In the genomic region with DNA sequence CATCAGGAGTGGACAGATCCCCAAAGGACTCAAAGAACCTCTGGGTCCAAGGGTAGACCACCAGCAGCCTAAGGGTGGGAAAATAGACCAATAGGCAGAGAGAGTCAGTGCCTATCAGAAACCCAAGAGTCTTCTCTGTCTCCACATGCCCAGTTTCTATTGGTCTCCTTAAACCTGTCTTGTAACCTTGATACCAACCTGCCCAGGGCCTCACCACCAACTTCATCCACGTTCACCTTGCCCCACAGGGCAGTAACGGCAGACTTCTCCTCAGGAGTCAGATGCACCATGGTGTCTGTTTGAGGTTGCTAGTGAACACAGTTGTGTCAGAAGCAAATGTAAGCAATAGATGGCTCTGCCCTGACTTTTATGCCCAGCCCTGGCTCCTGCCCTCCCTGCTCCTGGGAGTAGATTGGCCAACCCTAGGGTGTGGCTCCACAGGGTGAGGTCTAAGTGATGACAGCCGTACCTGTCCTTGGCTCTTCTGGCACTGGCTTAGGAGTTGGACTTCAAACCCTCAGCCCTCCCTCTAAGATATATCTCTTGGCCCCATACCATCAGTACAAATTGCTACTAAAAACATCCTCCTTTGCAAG, we compare ENCODE assay signal across 14 cellular contexts. TPM values are rescaled to one million over a fixed set of nuclear protein-coding genes. Genes with fewer than 3 reads are reported as not detected.
DNase-seq lines count a peak whose midpoint lies in the region; ATAC-seq and TF ChIP-seq lines count a peak whose summit lies in the region.
"Had no signal": no experiment of that assay in that cellular context is flagged by ENCODE, and none has a peak within 500 bp of the region (broad histone marks: within the 10 kb centered on the region; RNA-seq: fewer than 3 reads in every experiment).

Gene HBB, minus strand, starts transcription at position 340 of the 596 bp plus-strand sequence. Its CDS starts 50 bp downstream, at position 290.

- H3K4me1 ChIP-seq in adrenal gland (replicated peaks in 1 of 2) (no peaks in the 10 kb centered on the region), thymus (ENCODE audit: control insufficient read depth, insufficient read depth, low read length) (no peaks in the 10 kb centered on the region)

- peaks cover 8% of the 10 kb centered on the region for H3K4me1 Mint-ChIP-seq in endothelial cell (ENCODE audit: unreplicated experiment)
- no peaks in the 10 kb centered on the region for H3K4me1 Mint-ChIP-seq in activated T-helper 1 cell treated with anti-CD3 and anti-CD28 coated beads, Interleukin-12 subunit alpha, Interleukin-12 subunit beta, Interleukin-2, Interleukin-4 antibody, amounts not matched to agents 30 ng/mL and 10 ng/mL and 1 ng/mL, durations not matched to agents 14 hours and 24 hours and 36 hours (ENCODE audit: low read depth)
- H3K4me1 Mint-ChIP-seq: activated CD4-positive, alpha-beta memory T cell treated with anti-CD3 and anti-CD28 coated beads, Interleukin-2, amount 10 ng/mL, durations not matched to agents 7 days and 5 days had no signal

- H3K27ac ChIP-seq in adrenal gland (no peak within 1 kb of the TSS), thymus (ENCODE audit: low read depth) (no peak within 1 kb of the TSS)

- no peak within 1 kb of the TSS for H3K4me3 Mint-ChIP-seq in endothelial cell (ENCODE audit: unreplicated experiment)
- no peak within 1 kb of the TSS for H3K4me3 Mint-ChIP-seq in activated T-helper 1 cell treated with anti-CD3 and anti-CD28 coated beads, Interleukin-12 subunit alpha, Interleukin-12 subunit beta, Interleukin-2, Interleukin-4 antibody, amounts not matched to agents 30 ng/mL and 10 ng/mL and 1 ng/mL, durations not matched to agents 14 hours and 24 hours and 36 hours
- H3K4me3 Mint-ChIP-seq: activated CD4-positive, alpha-beta memory T cell treated with anti-CD3 and anti-CD28 coated beads, Interleukin-2, amount 10 ng/mL, durations not matched to agents 7 days and 5 days; activated naive CD4-positive, alpha-beta T cell treated with anti-CD3 and anti-CD28 coated beads for 36 hours; T-helper 1 cell treated with Interleukin-12 subunit alpha and Interleukin-12 subunit beta and Interleukin-4 antibody, amounts not matched to agents 30 μg/mL and 1 μg/mL, for 36 hours had no signal

- WGBS in adrenal gland, 4 donors: 78 to 91% (median 82%) methylated on average over 3 of the region's 3 CpGs
- WGBS in thymus: 97% methylated on average over 3 of the region's 3 CpGs

- no peaks in the 10 kb centered on the region for H3K9me3 Mint-ChIP-seq in endothelial cell (ENCODE audit: unreplicated experiment)
- no peaks in the 10 kb centered on the region for H3K9me3 Mint-ChIP-seq in activated T-helper 1 cell treated with anti-CD3 and anti-CD28 coated beads, Interleukin-12 subunit alpha, Interleukin-12 subunit beta, Interleukin-2, Interleukin-4 antibody, amounts not matched to agents 30 ng/mL and 10 ng/mL and 1 ng/mL, durations not matched to agents 14 hours and 24 hours and 36 hours
- H3K9me3 Mint-ChIP-seq: activated CD4-positive, alpha-beta memory T cell treated with anti-CD3 and anti-CD28 coated beads, Interleukin-2, amount 10 ng/mL, durations not matched to agents 7 days and 5 days; activated naive CD4-positive, alpha-beta T cell treated with anti-CD3 and anti-CD28 coated beads for 36 hours; T-helper 1 cell treated with Interleukin-12 subunit alpha and Interleukin-12 subunit beta and Interleukin-4 antibody, amounts not matched to agents 30 μg/mL and 1 μg/mL, for 36 hours had no signal

- DNase-seq in NCI-H2171 treated with DMSO at 0.1 percent for 48 hours (lab: John Stamatoyannopoulos, UW) (peak; percentile 26), NCI-H2171 (lab: John Stamatoyannopoulos, UW) (no peak), adrenal gland (no peak), left lobe of liver (ENCODE audit: low spot score) (no peak), endothelial cell (ENCODE audit: low spot score) (no peak)
- DNase-seq in activated T-helper 1 cell treated with anti-CD3 and anti-CD28 coated beads, Interleukin-12 subunit alpha, Interleukin-12 subunit beta, Interleukin-2, Interleukin-4 antibody, amounts not matched to agents 30 ng/mL and 10 ng/mL and 1 ng/mL, durations not matched to agents 14 hours and 24 hours and 36 hours (ENCODE audit: low spot score): no peak
- DNase-seq: activated CD4-positive, alpha-beta memory T cell treated with anti-CD3 and anti-CD28 coated beads, Interleukin-2, amount 10 ng/mL, durations not matched to agents 7 days and 5 days; activated naive CD4-positive, alpha-beta T cell treated with anti-CD3 and anti-CD28 coated beads for 36 hours; cortex of kidney had no signal

- no peak within 1 kb of the TSS for H3K4me3 ChIP-seq in adrenal gland
- no peak within 1 kb of the TSS for H3K4me3 ChIP-seq in thymus (ENCODE audit: low read length)

- TF ChIP-seq POLR2A in adrenal gland (IDR thresholded peaks at IDR 0.05): no peak

- H3K27me3 Mint-ChIP-seq in endothelial cell (ENCODE audit: unreplicated experiment): no peaks in the 10 kb centered on the region
- peaks cover 1% of the 10 kb centered on the region for H3K27me3 Mint-ChIP-seq in activated T-helper 1 cell treated with anti-CD3 and anti-CD28 coated beads, Interleukin-12 subunit alpha, Interleukin-12 subunit beta, Interleukin-2, Interleukin-4 antibody, amounts not matched to agents 30 ng/mL and 10 ng/mL and 1 ng/mL, durations not matched to agents 14 hours and 24 hours and 36 hours (ENCODE audit: insufficient read depth)
- H3K27me3 Mint-ChIP-seq: activated CD4-positive, alpha-beta memory T cell treated with anti-CD3 and anti-CD28 coated beads, Interleukin-2, amount 10 ng/mL, durations not matched to agents 7 days and 5 days had no signal

- no peaks in the 10 kb centered on the region for H3K36me3 ChIP-seq in adrenal gland (replicated peaks in 1 of 2)
- no peaks in the 10 kb centered on the region for H3K36me3 ChIP-seq in thymus (ENCODE audit: control insufficient read depth, insufficient read depth)

- TF ChIP-seq CTCF in adrenal gland (IDR thresholded peaks at IDR 0.05) (no peak), endothelial cell (IDR thresholded peaks at IDR 0.05; ENCODE audit: unreplicated experiment) (no peak)

- H3K27me3 ChIP-seq in adrenal gland (no peaks in the 10 kb centered on the region), thymus (ENCODE audit: control insufficient read depth, insufficient read depth) (no peaks in the 10 kb centered on the region)

- intact Hi-C loops in adrenal gland (cut with DNase I): no loop called here
- intact Hi-C loops in activated T-helper 1 cell treated with anti-CD3 and anti-CD28 coated beads, Interleukin-12 subunit alpha, Interleukin-12 subunit beta, Interleukin-2, Interleukin-4 antibody, amounts not matched to agents 30 ng/mL and 10 ng/mL and 1 ng/mL, durations not matched to agents 14 hours and 24 hours and 36 hours (cut with micrococcal nuclease): no loop called here

- H3K36me3 Mint-ChIP-seq in endothelial cell (ENCODE audit: low read depth, unreplicated experiment): peaks cover 3% of the 10 kb centered on the region
- no peaks in the 10 kb centered on the region for H3K36me3 Mint-ChIP-seq in activated T-helper 1 cell treated with anti-CD3 and anti-CD28 coated beads, Interleukin-12 subunit alpha, Interleukin-12 subunit beta, Interleukin-2, Interleukin-4 antibody, amounts not matched to agents 30 ng/mL and 10 ng/mL and 1 ng/mL, durations not matched to agents 14 hours and 24 hours and 36 hours (ENCODE audit: low read depth)

- H3K27ac Mint-ChIP-seq in endothelial cell (ENCODE audit: unreplicated experiment): no peak within 1 kb of the TSS
- H3K27ac Mint-ChIP-seq in activated T-helper 1 cell treated with anti-CD3 and anti-CD28 coated beads, Interleukin-12 subunit alpha, Interleukin-12 subunit beta, Interleukin-2, Interleukin-4 antibody, amounts not matched to agents 30 ng/mL and 10 ng/mL and 1 ng/mL, durations not matched to agents 14 hours and 24 hours and 36 hours: no peak within 1 kb of the TSS
- H3K27ac Mint-ChIP-seq: activated CD4-positive, alpha-beta memory T cell treated with anti-CD3 and anti-CD28 coated beads, Interleukin-2, amount 10 ng/mL, durations not matched to agents 7 days and 5 days; activated naive CD4-positive, alpha-beta T cell treated with anti-CD3 and anti-CD28 coated beads for 36 hours; T-helper 1 cell treated with Interleukin-12 subunit alpha and Interleukin-12 subunit beta and Interleukin-4 antibody, amounts not matched to agents 30 μg/mL and 1 μg/mL, for 36 hours had no signal

- no peak for ATAC-seq in left lobe of liver
- ATAC-seq in GM18520 (IDR thresholded peaks at IDR 0.05; ENCODE audit: unreplicated experiment): no peak

- H3K9me3 ChIP-seq in adrenal gland (replicated peaks in 1 of 3): no peaks in the 10 kb centered on the region
- H3K9me3 ChIP-seq in thymus (ENCODE audit: control insufficient read depth): no peaks in the 10 kb centered on the region

RNA-seq across cellular contexts. Expression of gene HBB, which starts in this region (rescaled TPM):
- total RNA-seq in adrenal gland: 100 to 1,000 TPM in 1 of 8 donors, 10 to 100 TPM in 4, 1 to 10 TPM in 3; 1.1 to 388 (median 10.3) TPM
- 10 to 100 TPM in 1 of 3 donors, 1 to 10 TPM in 2; 1.3 to 23.8 (median 8.0) TPM for polyA plus RNA-seq in adrenal gland
- 143 TPM for total RNA-seq in left lobe of liver
- polyA plus RNA-seq in thymus: 22.3 TPM
- total RNA-seq in endothelial cell (ENCODE audit: unreplicated experiment): not detected
- total RNA-seq in activated T-helper 1 cell treated with anti-CD3 and anti-CD28 coated beads, Interleukin-12 subunit alpha, Interleukin-12 subunit beta, Interleukin-2, Interleukin-4 antibody, amounts not matched to agents 30 ng/mL and 10 ng/mL and 1 ng/mL, durations not matched to agents 14 hours and 24 hours and 36 hours: not detected in 2 replicates
- total RNA-seq: activated CD4-positive, alpha-beta memory T cell treated with anti-CD3 and anti-CD28 coated beads, Interleukin-2, amount 10 ng/mL, durations not matched to agents 7 days and 5 days; activated naive CD4-positive, alpha-beta T cell treated with anti-CD3 and anti-CD28 coated beads for 36 hours; Daoy; fibroblast of villous mesenchyme had no signal
